ENCODE assay signal across 1 cellular context in the genomic region with DNA sequence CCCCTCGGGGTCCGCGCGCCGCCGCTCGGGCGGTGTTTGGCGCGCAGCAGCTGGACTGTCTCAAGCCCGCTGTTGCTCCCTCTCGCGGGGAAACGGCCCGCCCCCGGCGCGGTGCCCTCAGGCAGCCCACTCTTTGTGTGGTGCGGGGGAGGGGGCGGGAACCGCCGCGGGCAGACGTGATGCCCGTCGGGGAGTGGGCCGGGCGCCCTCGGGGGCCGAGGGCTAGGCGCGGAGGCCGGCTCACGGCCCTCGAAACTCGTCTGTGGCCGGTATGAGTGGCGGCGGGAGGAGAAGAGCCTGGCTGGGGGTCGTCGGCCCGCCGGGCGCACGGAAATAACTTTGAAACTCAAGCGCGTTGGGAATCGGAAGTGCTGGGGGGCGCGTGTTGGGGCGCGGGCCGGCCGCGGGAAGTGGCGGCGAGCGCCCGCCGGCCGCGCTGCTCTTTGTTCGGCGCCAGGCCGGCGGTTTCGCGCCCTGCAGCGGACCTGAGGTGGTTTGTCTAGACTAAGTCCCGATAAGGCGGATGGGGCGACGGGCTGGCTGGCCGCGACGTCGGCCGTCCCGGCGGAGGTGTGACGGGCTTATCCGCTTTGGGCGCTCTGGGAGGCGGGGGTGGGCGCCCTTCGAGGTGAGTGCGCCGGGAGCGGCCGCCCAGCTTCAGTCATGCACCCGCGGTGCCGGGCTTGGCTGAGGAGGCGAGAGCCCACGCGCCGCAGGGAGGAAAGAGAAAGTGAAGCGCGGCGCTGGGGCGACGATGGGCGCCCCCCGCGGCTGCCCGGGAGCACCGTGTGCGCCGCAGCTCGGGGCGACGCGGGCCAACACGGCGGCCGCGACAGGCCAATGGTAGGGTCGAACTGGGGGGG.
A peak's percentile ranks its signal among the peaks of the same experiment; 100 is the strongest.
TF ChIP-seq lines count a peak whose summit lies in the region.

No MANE protein-coding gene starts in this region.

TF ChIP-seq in GM12878, 131 proteins besides CTCF, POLR2A, EP300 and RAD21 (continued from another document and continues in another):
- TF ChIP-seq POLR2AphosphoS5 (IDR thresholded peaks at IDR 0.05; ENCODE audit: low read length) (peak; percentile 82), TCF7 (IDR thresholded peaks at IDR 0.05; ENCODE audit: borderline replicate concordance) (no peak), BHLHE40 (IDR thresholded peaks at IDR 0.05; ENCODE audit: borderline replicate concordance in 1 of 2, low read depth in 2 of 2, low read length in 1 of 2) (peak in 1 of 2 experiments; percentile 47; a peak in 2 of 4 replicates), YY1 (IDR thresholded peaks at IDR 0.05; ENCODE audit: low read depth, low read length) (no peak), PBX3 (IDR thresholded peaks at IDR 0.05; ENCODE audit: insufficient replicate concordance, low read depth, low read length) (no peak), NR2C1 (IDR thresholded peaks at IDR 0.05) (no peak), SPI1 (IDR thresholded peaks at IDR 0.05; ENCODE audit: borderline replicate concordance, insufficient read depth, low read depth, low read length) (no peak), STAT3 (IDR thresholded peaks at IDR 0.05; ENCODE audit: low read depth, low read length) (no peak), USF1 (IDR thresholded peaks at IDR 0.05; ENCODE audit: borderline replicate concordance, extremely low read length, insufficient read depth, low read depth, low read length) (no peak), SRF (IDR thresholded peaks at IDR 0.05; ENCODE audit: low read depth in 2 of 2, low read length in 2 of 2) (no peak), NKRF (conservative IDR thresholded peaks at IDR 0.05) (no peak; the same call in 1 of the 2 replicates), SMARCA5 (IDR thresholded peaks at IDR 0.05) (peak; percentile 51; the same call in 1 of the 2 replicates), CHD4 (IDR thresholded peaks at IDR 0.05) (no peak), ZBTB33 (IDR thresholded peaks at IDR 0.05) (no peak), WRNIP1 (IDR thresholded peaks at IDR 0.05; ENCODE audit: borderline replicate concordance, low read depth, low read length) (no peak), MYC (IDR thresholded peaks at IDR 0.05; ENCODE audit: insufficient read depth, insufficient read length, insufficient replicate concordance, low read length, severe bottlenecking) (no peak), BCL11A (IDR thresholded peaks at IDR 0.05; ENCODE audit: low read depth, low read length) (0 out of 2 replicates have a peak, but pooled peaks have one; percentile 10), BCL3 (IDR thresholded peaks at IDR 0.05; ENCODE audit: borderline replicate concordance, insufficient read depth, low read depth, low read length, poor library complexity, severe bottlenecking) (no peak), NBN (IDR thresholded peaks at IDR 0.05) (no peak), HDAC6 (IDR thresholded peaks at IDR 0.05; ENCODE audit: unreplicated experiment) (peak; percentile 92), RAD51 (IDR thresholded peaks at IDR 0.05) (no peak), SMAD1 (IDR thresholded peaks at IDR 0.05; ENCODE audit: low read depth, partially characterized antibody) (peak; percentile 76), RB1 (IDR thresholded peaks at IDR 0.05; ENCODE audit: borderline replicate concordance) (no peak), KAT2A (conservative IDR thresholded peaks at IDR 0.05; ENCODE audit: control insufficient read depth, low read depth, low read length) (no peak), MEF2A (IDR thresholded peaks at IDR 0.05; ENCODE audit: insufficient read depth, low read depth, low read length) (no peak), LARP7 (IDR thresholded peaks at IDR 0.05) (peak; percentile 98), KLF5 (IDR thresholded peaks at IDR 0.05; ENCODE audit: partially characterized antibody) (no peak), NFXL1 (IDR thresholded peaks at IDR 0.05; ENCODE audit: borderline replicate concordance) (no peak), HDAC2 (IDR thresholded peaks at IDR 0.05) (no peak), GABPA (IDR thresholded peaks at IDR 0.05; ENCODE audit: low read depth) (no peak)
- TF ChIP-seq, protein P1, sequence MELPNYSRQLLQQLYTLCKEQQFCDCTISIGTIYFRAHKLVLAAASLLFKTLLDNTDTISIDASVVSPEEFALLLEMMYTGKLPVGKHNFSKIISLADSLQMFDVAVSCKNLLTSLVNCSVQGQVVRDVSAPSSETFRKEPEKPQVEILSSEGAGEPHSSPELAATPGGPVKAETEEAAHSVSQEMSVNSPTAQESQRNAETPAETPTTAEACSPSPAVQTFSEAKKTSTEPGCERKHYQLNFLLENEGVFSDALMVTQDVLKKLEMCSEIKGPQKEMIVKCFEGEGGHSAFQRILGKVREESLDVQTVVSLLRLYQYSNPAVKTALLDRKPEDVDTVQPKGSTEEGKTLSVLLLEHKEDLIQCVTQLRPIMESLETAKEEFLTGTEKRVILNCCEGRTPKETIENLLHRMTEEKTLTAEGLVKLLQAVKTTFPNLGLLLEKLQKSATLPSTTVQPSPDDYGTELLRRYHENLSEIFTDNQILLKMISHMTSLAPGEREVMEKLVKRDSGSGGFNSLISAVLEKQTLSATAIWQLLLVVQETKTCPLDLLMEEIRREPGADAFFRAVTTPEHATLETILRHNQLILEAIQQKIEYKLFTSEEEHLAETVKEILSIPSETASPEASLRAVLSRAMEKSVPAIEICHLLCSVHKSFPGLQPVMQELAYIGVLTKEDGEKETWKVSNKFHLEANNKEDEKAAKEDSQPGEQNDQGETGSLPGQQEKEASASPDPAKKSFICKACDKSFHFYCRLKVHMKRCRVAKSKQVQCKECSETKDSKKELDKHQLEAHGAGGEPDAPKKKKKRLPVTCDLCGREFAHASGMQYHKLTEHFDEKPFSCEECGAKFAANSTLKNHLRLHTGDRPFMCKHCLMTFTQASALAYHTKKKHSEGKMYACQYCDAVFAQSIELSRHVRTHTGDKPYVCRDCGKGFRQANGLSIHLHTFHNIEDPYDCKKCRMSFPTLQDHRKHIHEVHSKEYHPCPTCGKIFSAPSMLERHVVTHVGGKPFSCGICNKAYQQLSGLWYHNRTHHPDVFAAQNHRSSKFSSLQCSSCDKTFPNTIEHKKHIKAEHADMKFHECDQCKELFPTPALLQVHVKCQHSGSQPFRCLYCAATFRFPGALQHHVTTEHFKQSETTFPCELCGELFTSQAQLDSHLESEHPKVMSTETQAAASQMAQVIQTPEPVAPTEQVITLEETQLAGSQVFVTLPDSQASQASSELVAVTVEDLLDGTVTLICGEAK (IDR thresholded peaks at IDR 0.05; ENCODE audit: borderline replicate concordance): no peak
- TF ChIP-seq, protein P2, sequence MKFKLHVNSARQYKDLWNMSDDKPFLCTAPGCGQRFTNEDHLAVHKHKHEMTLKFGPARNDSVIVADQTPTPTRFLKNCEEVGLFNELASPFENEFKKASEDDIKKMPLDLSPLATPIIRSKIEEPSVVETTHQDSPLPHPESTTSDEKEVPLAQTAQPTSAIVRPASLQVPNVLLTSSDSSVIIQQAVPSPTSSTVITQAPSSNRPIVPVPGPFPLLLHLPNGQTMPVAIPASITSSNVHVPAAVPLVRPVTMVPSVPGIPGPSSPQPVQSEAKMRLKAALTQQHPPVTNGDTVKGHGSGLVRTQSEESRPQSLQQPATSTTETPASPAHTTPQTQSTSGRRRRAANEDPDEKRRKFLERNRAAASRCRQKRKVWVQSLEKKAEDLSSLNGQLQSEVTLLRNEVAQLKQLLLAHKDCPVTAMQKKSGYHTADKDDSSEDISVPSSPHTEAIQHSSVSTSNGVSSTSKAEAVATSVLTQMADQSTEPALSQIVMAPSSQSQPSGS (IDR thresholded peaks at IDR 0.05; ENCODE audit: low read length): no peak
- TF ChIP-seq, protein P3, sequence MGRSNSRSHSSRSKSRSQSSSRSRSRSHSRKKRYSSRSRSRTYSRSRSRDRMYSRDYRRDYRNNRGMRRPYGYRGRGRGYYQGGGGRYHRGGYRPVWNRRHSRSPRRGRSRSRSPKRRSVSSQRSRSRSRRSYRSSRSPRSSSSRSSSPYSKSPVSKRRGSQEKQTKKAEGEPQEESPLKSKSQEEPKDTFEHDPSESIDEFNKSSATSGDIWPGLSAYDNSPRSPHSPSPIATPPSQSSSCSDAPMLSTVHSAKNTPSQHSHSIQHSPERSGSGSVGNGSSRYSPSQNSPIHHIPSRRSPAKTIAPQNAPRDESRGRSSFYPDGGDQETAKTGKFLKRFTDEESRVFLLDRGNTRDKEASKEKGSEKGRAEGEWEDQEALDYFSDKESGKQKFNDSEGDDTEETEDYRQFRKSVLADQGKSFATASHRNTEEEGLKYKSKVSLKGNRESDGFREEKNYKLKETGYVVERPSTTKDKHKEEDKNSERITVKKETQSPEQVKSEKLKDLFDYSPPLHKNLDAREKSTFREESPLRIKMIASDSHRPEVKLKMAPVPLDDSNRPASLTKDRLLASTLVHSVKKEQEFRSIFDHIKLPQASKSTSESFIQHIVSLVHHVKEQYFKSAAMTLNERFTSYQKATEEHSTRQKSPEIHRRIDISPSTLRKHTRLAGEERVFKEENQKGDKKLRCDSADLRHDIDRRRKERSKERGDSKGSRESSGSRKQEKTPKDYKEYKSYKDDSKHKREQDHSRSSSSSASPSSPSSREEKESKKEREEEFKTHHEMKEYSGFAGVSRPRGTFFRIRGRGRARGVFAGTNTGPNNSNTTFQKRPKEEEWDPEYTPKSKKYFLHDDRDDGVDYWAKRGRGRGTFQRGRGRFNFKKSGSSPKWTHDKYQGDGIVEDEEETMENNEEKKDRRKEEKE (IDR thresholded peaks at IDR 0.05): no peak
